ENCODE assay signal across 19 cellular contexts in the genomic region with DNA sequence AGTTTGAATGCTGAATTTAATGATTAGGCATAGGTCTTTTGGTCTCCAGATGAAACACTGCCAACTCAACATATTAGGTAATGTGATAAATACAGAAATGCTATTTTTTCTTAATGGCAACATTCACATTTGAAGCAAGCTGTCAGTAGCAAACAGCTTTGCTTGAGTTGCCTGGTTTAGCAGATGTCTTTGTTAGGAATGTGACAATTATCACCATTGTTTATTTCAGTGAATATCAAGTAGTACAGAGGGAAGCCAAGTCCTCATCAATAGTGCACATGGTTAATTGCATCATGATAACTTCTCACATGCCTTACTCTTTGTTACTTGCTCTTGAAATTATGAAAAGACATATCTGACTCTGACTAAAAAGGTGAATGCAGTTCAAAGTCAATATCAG. TPM values are rescaled to one million over a fixed set of nuclear protein-coding genes. Genes with fewer than 3 reads are reported as not detected.
DNase-seq lines count a peak whose midpoint lies in the region; ATAC-seq, FAIRE-seq and TF ChIP-seq lines count a peak whose summit lies in the region.
"Had no signal": no experiment of that assay in that cellular context is flagged by ENCODE, and none has a peak within 500 bp of the region (broad histone marks: within the 10 kb centered on the region; RNA-seq: fewer than 3 reads in every experiment).

No MANE protein-coding gene starts in this region.

- H4K20me1 ChIP-seq in astrocyte (ENCODE audit: insufficient read depth, low read length): no peaks in the 10 kb centered on the region

- FAIRE-seq in H54 (lab: Jason Lieb, UNC): peak; percentile 75
- peak; percentile 20 for FAIRE-seq in astrocyte (lab: Jason Lieb, UNC)
- FAIRE-seq: D721Med, K562 had no signal

- H3K9me3 ChIP-seq in astrocyte (ENCODE audit: insufficient read depth, low read depth, low read length) (no peaks in the 10 kb centered on the region), testis (no peaks in the 10 kb centered on the region)
- H3K9me3 ChIP-seq: Peyer's patch had no signal

- H3K4me1 ChIP-seq in astrocyte (ENCODE audit: insufficient read depth, low read length): no peaks in the 10 kb centered on the region
- H3K4me1 ChIP-seq in testis: no peaks in the 10 kb centered on the region
- H3K4me1 ChIP-seq: Peyer's patch had no signal

- H3K4me3 ChIP-seq in astrocyte (ENCODE audit: insufficient read depth, low read depth, low read length): no peak overlapping the region
- no peak overlapping the region for H3K4me3 ChIP-seq in testis
- H3K4me3 ChIP-seq: K562, Peyer's patch, SK-N-MC had no signal

- TF ChIP-seq POLR2A in H54 (IDR thresholded peaks at IDR 0.05; ENCODE audit: low read depth, low read length) (no peak), testis (IDR thresholded peaks at IDR 0.05) (no peak)

- no peak overlapping the region for H3K4me3 Mint-ChIP-seq in astrocyte (ENCODE audit: unreplicated experiment)
- H3K4me3 Mint-ChIP-seq: HFFc6 had no signal

- no peaks in the 10 kb centered on the region for H3K9me3 Mint-ChIP-seq in astrocyte (ENCODE audit: unreplicated experiment)
- H3K9me3 Mint-ChIP-seq: HFFc6 had no signal

- intact Hi-C loops in testis (cut with DNase I; ENCODE audit: low total_unique reads): no loop called here

- TF ChIP-seq CTCF in astrocyte (IDR thresholded peaks at IDR 0.05; ENCODE audit: insufficient read depth, low read depth, low read length): no peak
- no peak for TF ChIP-seq CTCF in testis (IDR thresholded peaks at IDR 0.05)

- H3K27ac ChIP-seq in astrocyte (ENCODE audit: low read depth, low read length): no peak overlapping the region
- H3K27ac ChIP-seq in testis: no peak overlapping the region
- H3K27ac ChIP-seq: Peyer's patch, SK-N-MC had no signal

- no peaks in the 10 kb centered on the region for H3K36me3 ChIP-seq in astrocyte (ENCODE audit: insufficient read depth, low read length)
- H3K36me3 ChIP-seq in testis (ENCODE audit: low read depth, missing control alignments): no peaks in the 10 kb centered on the region
- H3K36me3 ChIP-seq: Peyer's patch had no signal

- no peaks in the 10 kb centered on the region for H3K36me3 Mint-ChIP-seq in astrocyte (ENCODE audit: low read depth, unreplicated experiment)

- no peak overlapping the region for H2AFZ ChIP-seq in astrocyte (ENCODE audit: low read depth, low read length)

- DNase-seq in H54 (ENCODE audit: insufficient read length, low spot score) (no peak), astrocyte (ENCODE audit: low read depth) (no peak), inferior parietal cortex (ENCODE audit: extremely low spot score) (peak; percentile 74), superior temporal gyrus (ENCODE audit: extremely low spot score) (peak; percentile 91), testis (no peak), CD1c-positive myeloid dendritic cell (ENCODE audit: extremely low spot score) (no peak)
- DNase-seq: C1 segment of cervical spinal cord; DMS79; HFFc6; NCI-H1417; NCI-H2029; NCI-H510A; NCI-H748 treated with DMSO at 0.1 percent for 48 hours; NK-92 treated with Interleukin-12 subunit alpha and Interleukin-12 subunit beta, amount 100 ng/mL, for 24 hours; Peyer's patch had no signal

- no peak overlapping the region for H3K9ac ChIP-seq in astrocyte (ENCODE audit: low read length)

- H3K27me3 ChIP-seq in astrocyte (ENCODE audit: insufficient read depth, low read length): no peaks in the 10 kb centered on the region
- no peaks in the 10 kb centered on the region for H3K27me3 ChIP-seq in testis
- H3K27me3 ChIP-seq: Peyer's patch had no signal

- H3K4me1 Mint-ChIP-seq in astrocyte (ENCODE audit: low read depth, unreplicated experiment): no peaks in the 10 kb centered on the region

- H3K27ac Mint-ChIP-seq in astrocyte (ENCODE audit: unreplicated experiment): no peak overlapping the region
- H3K27ac Mint-ChIP-seq: HFFc6 had no signal

- no peaks in the 10 kb centered on the region for H3K27me3 Mint-ChIP-seq in astrocyte (ENCODE audit: low read depth, unreplicated experiment)

- no peaks in the 10 kb centered on the region for H3K79me2 ChIP-seq in astrocyte (ENCODE audit: insufficient read depth, low read length)

- no peak for ATAC-seq in GM18861 (IDR thresholded peaks at IDR 0.05; ENCODE audit: unreplicated experiment)
- ATAC-seq: K562 had no signal

- H3K4me2 ChIP-seq in astrocyte (ENCODE audit: low read length): no peak overlapping the region

RNA-seq across cellular contexts. Expression of a gene that starts 23.7 kb away (rescaled TPM):
- 330 and 339 TPM in 2 replicates for total RNA-seq in astrocyte
- 100 to 1,000 TPM; 182 to 194 TPM for total RNA-seq in testis
- polyA plus RNA-seq in testis (ENCODE audit: insufficient read depth, low read depth, low replicate concordance): 137 TPM

Comparison
In these comparisons a context has a peak if more than half of its experiments do, and no peak if none do; other contexts are left out.
1. DNase-seq: peak in inferior parietal cortex (single experiment) and superior temporal gyrus (single experiment); none in H54 (single experiment), astrocyte (single experiment), testis (single experiment) and CD1c-positive myeloid dendritic cell (single experiment).